Comparison of ENCODE assay signal across 8 cellular contexts in genomic region chr3:48400824-48401433, GRCh38. TPM values are rescaled to one million over a fixed set of nuclear protein-coding genes. Genes with fewer than 3 reads are reported as not detected.
A peak's percentile ranks its signal among the peaks of the same experiment; 100 is the strongest.
DNase-seq lines count a peak whose midpoint lies in the region; ATAC-seq and TF ChIP-seq lines count a peak whose summit lies in the region.

No MANE protein-coding gene starts in this region.

- intact Hi-C loops in esophagus squamous epithelium (cut with DNase I), result no loop called here
- intact Hi-C loops in stomach (cut with DNase I; ENCODE audit: low total_unique reads), result loop anchor here (2.0 kb wide), 1 partner anchor 34 kb away; no protein-coding TSS in a partner anchor

- no peaks in the 10 kb centered on the region for H3K9me3 ChIP-seq in esophagus squamous epithelium
- H3K9me3 ChIP-seq in stomach, result no peaks in the 10 kb centered on the region

- H3K27me3 ChIP-seq in esophagus squamous epithelium (no peaks in the 10 kb centered on the region), stomach (peaks cover 0 to 4% (median 0%) of the 10 kb centered on the region in 3 donors)

- no peak overlapping the region for H3K4me3 Mint-ChIP-seq in naive thymus-derived CD8-positive, alpha-beta T cell

- DNase-seq in AG09319 (ENCODE audit: extremely low read depth, low read depth), result peak; percentile 16
- peak; percentile 81 for DNase-seq in GM19238 (ENCODE audit: insufficient read length, low spot score)
- DNase-seq in NCI-H69 (lab: John Stamatoyannopoulos, UW), result peak; percentile 61
- peak; percentile 68 for DNase-seq in activated CD8-positive, alpha-beta memory T cell treated with anti-CD3 and anti-CD28 coated beads, Interleukin-2, amount 50 U/mL, for 48 hours
- DNase-seq in esophagus squamous epithelium (lab: John Stamatoyannopoulos, UW), result no peak
- peak; percentile 33 to 84 (median 67) for DNase-seq in naive thymus-derived CD8-positive, alpha-beta T cell
- DNase-seq in stomach, result peak; percentile 69

- no peak for TF ChIP-seq POLR2A in esophagus squamous epithelium (IDR thresholded peaks at IDR 0.05)
- TF ChIP-seq POLR2A in stomach (IDR thresholded peaks at IDR 0.05), result no peak

- H3K4me3 ChIP-seq in esophagus squamous epithelium, result no peak overlapping the region
- no peak overlapping the region for H3K4me3 ChIP-seq in stomach

- ATAC-seq in naive thymus-derived CD8-positive, alpha-beta T cell, result peak; percentile 83 to 94
- no peak for ATAC-seq in GM21381 (IDR thresholded peaks at IDR 0.05; ENCODE audit: unreplicated experiment)

- no peaks in the 10 kb centered on the region for H3K4me1 Mint-ChIP-seq in naive thymus-derived CD8-positive, alpha-beta T cell

- TF ChIP-seq EP300 in stomach (IDR thresholded peaks at IDR 0.05), result no peak

- H3K4me1 ChIP-seq in esophagus squamous epithelium (peaks cover 17 to 71% (median 29%) of the 10 kb centered on the region in 3 donors), stomach (peaks cover 0 to 21% (median 16%) of the 10 kb centered on the region in 4 donors)

- POLR2A ChIA-PET in naive thymus-derived CD8-positive, alpha-beta T cell (lab: Charles Lee), result interaction anchor here (1.0 to 1.4 kb wide), 8 partner anchors 35 to 160 kb away, joined by 3 to 7 read pairs (median 4); partner anchors contain the start of genes CCDC51, NME6 and TMA7

- 55 to 58% methylated on average over 6 of the region's 6 CpGs for WGBS in esophagus squamous epithelium, 2 donors
- WGBS in stomach, 5 donors, result 46 to 56% (median 52%) methylated on average over 6 of the region's 6 CpGs

- H3K9me3 Mint-ChIP-seq in naive thymus-derived CD8-positive, alpha-beta T cell, result no peaks in the 10 kb centered on the region

- TF ChIP-seq CTCF in AG09319 (IDR thresholded peaks at IDR 0.05; ENCODE audit: low read depth, low read length) (peak; percentile 69), esophagus squamous epithelium (IDR thresholded peaks at IDR 0.05) (peak; percentile 77 to 93 (median 89)), stomach (IDR thresholded peaks at IDR 0.05) (peak in 5 of 7 experiments; percentile 64 to 91 (median 79))

- H3K27ac Mint-ChIP-seq in naive thymus-derived CD8-positive, alpha-beta T cell, result no peak overlapping the region

- peaks cover under 1 to 8% (median 4%) of the 10 kb centered on the region in 5 donors for H3K27me3 Mint-ChIP-seq in naive thymus-derived CD8-positive, alpha-beta T cell

- H3K36me3 ChIP-seq in esophagus squamous epithelium, result peaks cover 0 to 34% (median 6%) of the 10 kb centered on the region in 3 donors
- peaks cover 17 to 32% (median 25%) of the 10 kb centered on the region in 4 donors for H3K36me3 ChIP-seq in stomach

- no peaks in the 10 kb centered on the region for H3K36me3 Mint-ChIP-seq in naive thymus-derived CD8-positive, alpha-beta T cell

- H3K27ac ChIP-seq in esophagus squamous epithelium (peak overlapping the region; percentile 71 to 86 (median 84)), stomach (peak overlapping the region in 4 of 5 donors; percentile 57 to 87 (median 78))

RNA-seq across cellular contexts. Expression of gene FBXW12, which starts 28.9 kb away (rescaled TPM):
- total RNA-seq in esophagus squamous epithelium, result not detected
- total RNA-seq in naive thymus-derived CD8-positive, alpha-beta T cell, result not detected
- polyA plus RNA-seq in naive thymus-derived CD8-positive, alpha-beta T cell, result not detected
- not detected for total RNA-seq in stomach
- polyA plus RNA-seq in stomach, result not detected

RNA-seq across cellular contexts. Expression of gene PLXNB1, which starts 29.0 kb away (rescaled TPM):
- total RNA-seq in esophagus squamous epithelium (100 to 1,000 TPM in 3 of 4 donors, 10 to 100 TPM in 1; 57.7 to 215 (median 128) TPM), stomach (100 to 1,000 TPM in 4 of 5 donors, 10 to 100 TPM in 1; 86.7 to 874 (median 314) TPM)
- 1 to 10 TPM; 2.0 to 3.2 TPM for total RNA-seq in naive thymus-derived CD8-positive, alpha-beta T cell
- polyA plus RNA-seq in naive thymus-derived CD8-positive, alpha-beta T cell, result not detected
- 100 to 1,000 TPM in 1 of 3 donors, 10 to 100 TPM in 2; 13.9 to 157 (median 45.0) TPM for polyA plus RNA-seq in stomach

RNA-seq across cellular contexts. Expression of gene CCDC51, which starts 39.0 kb away (rescaled TPM):
- 10 to 100 TPM; 15.1 to 31.3 (median 18.2) TPM for total RNA-seq in esophagus squamous epithelium
- 1 to 10 TPM; 4.6 to 4.7 TPM for total RNA-seq in naive thymus-derived CD8-positive, alpha-beta T cell
- polyA plus RNA-seq in naive thymus-derived CD8-positive, alpha-beta T cell, result 10 to 100 TPM in 2 of 3 donors, 1 to 10 TPM in 1; 8.6 to 12.9 (median 11.8) TPM
- 10 to 100 TPM in 1 of 5 donors, 1 to 10 TPM in 4; 1.8 to 12.5 (median 7.1) TPM for total RNA-seq in stomach
- polyA plus RNA-seq in stomach, result 10 to 100 TPM in 1 of 3 donors, 1 to 10 TPM in 2; 6.0 to 10.3 (median 9.5) TPM

RNA-seq across cellular contexts. Expression of gene TMA7, which starts 39.1 kb away (rescaled TPM):
- total RNA-seq in esophagus squamous epithelium (100 to 1,000 TPM; 293 to 431 (median 357) TPM), stomach (100 to 1,000 TPM; 107 to 298 (median 230) TPM)
- total RNA-seq in naive thymus-derived CD8-positive, alpha-beta T cell, result 100 to 1,000 TPM; 274 to 291 TPM
- 100 to 1,000 TPM; 714 to 931 (median 847) TPM for polyA plus RNA-seq in naive thymus-derived CD8-positive, alpha-beta T cell
- polyA plus RNA-seq in stomach, result 100 to 1,000 TPM; 644 to 702 (median 660) TPM

RNA-seq across cellular contexts. Expression of gene ATRIP, which starts 45.6 kb away (rescaled TPM):
- total RNA-seq in esophagus squamous epithelium (1 to 10 TPM; 4.8 to 8.9 (median 7.1) TPM), stomach (10 to 100 TPM in 2 of 5 donors, 1 to 10 TPM in 3; 2.3 to 34.4 (median 5.5) TPM)
- total RNA-seq in naive thymus-derived CD8-positive, alpha-beta T cell, result 10 to 100 TPM; 13.2 to 13.5 TPM
- polyA plus RNA-seq in naive thymus-derived CD8-positive, alpha-beta T cell, result 10 to 100 TPM in 2 of 3 donors, 1 to 10 TPM in 1; 8.9 to 17.5 (median 13.1) TPM
- 1 to 10 TPM; 2.9 to 5.8 (median 3.2) TPM for polyA plus RNA-seq in stomach

Comparison
In these comparisons a context has a peak if more than half of its experiments do, and no peak if none do; other contexts are left out.
1. RNA of gene PLXNB1, which starts 29.0 kb away (total RNA-seq): 86.7 to 874 TPM in stomach and 57.7 to 215 TPM in esophagus squamous epithelium; 2.0 to 3.2 TPM in naive thymus-derived CD8-positive, alpha-beta T cell; every median in the first group is over 10 times any median in the second.
2. Peak in every context shown above with its lines, with median percentiles within 50 percentile points of each other: CTCF ChIP-seq.